In the genomic region with DNA sequence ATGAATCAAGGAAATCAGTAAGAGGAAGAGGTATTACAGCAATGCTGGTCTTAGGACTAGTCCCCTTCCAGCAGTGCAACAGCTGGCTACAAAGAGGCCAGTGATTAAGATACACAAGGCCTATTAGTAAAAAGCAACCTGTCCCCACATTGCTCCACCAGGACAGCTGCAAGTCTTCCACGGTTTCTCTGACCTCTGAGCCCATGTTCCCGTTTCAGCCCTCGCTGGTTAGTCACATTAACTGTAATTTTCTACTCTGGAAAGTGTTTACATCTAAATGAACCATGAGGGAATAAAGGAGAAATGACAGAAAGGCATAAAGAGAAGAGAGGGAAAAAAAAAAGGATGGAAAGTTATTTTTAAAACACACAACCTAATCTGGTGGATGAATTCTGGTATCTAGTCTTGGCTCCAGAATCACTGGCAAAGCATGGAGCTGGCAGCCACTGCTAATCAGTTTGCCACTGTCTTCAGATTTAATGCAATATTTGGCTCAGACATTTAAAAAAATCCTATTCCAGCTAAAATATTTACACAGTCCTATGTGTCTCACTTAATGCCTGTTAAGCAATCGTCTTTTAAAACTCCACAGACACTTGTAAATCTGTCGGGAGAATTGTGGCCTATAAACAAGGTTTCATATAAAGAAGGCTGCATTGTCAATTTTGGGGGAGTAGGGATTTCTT, we compare ENCODE assay signal across 14 cellular contexts.
DNase-seq lines count a peak whose midpoint lies in the region; ATAC-seq, FAIRE-seq and TF ChIP-seq lines count a peak whose summit lies in the region.
"Had no signal": no experiment of that assay in that cellular context is flagged by ENCODE, and none has a peak within 500 bp of the region (broad histone marks: within the 10 kb centered on the region; RNA-seq: fewer than 3 reads in every experiment).

No MANE protein-coding gene starts in this region.

- no peaks in the 10 kb centered on the region for H3K27me3 ChIP-seq in heart right ventricle
- H3K27me3 ChIP-seq in pancreas: no peaks in the 10 kb centered on the region

- H3K4me3 ChIP-seq in heart right ventricle: no peak overlapping the region
- no peak overlapping the region for H3K4me3 ChIP-seq in pancreas
- H3K4me3 ChIP-seq: PC-9 had no signal

- no peaks in the 10 kb centered on the region for H3K4me1 Mint-ChIP-seq in endothelial cell (ENCODE audit: unreplicated experiment)
- H3K4me1 Mint-ChIP-seq: activated naive CD4-positive, alpha-beta T cell treated with anti-CD3 and anti-CD28 coated beads, Interleukin-2, amount 50 U/mL, for 24 hours had no signal

- ATAC-seq in heart right ventricle (peak; percentile 47 to 95 (median 83)), pancreas (peak; percentile 71 to 85 (median 84))

- DNase-seq in AG08396 (ENCODE audit: low spot score) (peak; percentile 22), SK-MEL-5 (ENCODE audit: low read depth, low spot score) (peak; percentile 66), heart right ventricle (peak in 1 of 2 donors; percentile 7), pancreas (peak in 4 of 6 donors; percentile 36 to 56 (median 44)), endothelial cell (ENCODE audit: low spot score) (no peak), NCI-H146 treated with DMSO at 0.1 percent for 48 hours (lab: John Stamatoyannopoulos, UW; ENCODE audit: unreplicated experiment) (no peak), NCI-H1436 treated with DMSO at 0.1 percent for 48 hours (lab: John Stamatoyannopoulos, UW) (no peak), NCI-H1417 (lab: John Stamatoyannopoulos, UW) (no peak)
- DNase-seq: AML-193, NCI-H2081 treated with DMSO at 0.1 percent for 48 hours, PC-9 had no signal

- H3K4me1 ChIP-seq in heart right ventricle: peaks cover 0 to 9% (median 0%) of the 10 kb centered on the region in 9 donors
- peaks cover 4 to 18% (median 7%) of the 10 kb centered on the region in 3 donors for H3K4me1 ChIP-seq in pancreas

- H3K9me3 ChIP-seq in heart right ventricle (no peaks in the 10 kb centered on the region), pancreas (no peaks in the 10 kb centered on the region)

- in situ Hi-C loops in SK-MEL-5 (cut with HindIII; ENCODE audit: low pct_unique_long_range_greater_than_20kb, low sequenced_read_pairs): no loop called here

- H3K9me3 Mint-ChIP-seq in endothelial cell (ENCODE audit: unreplicated experiment): no peaks in the 10 kb centered on the region
- H3K9me3 Mint-ChIP-seq: activated naive CD4-positive, alpha-beta T cell treated with anti-CD3 and anti-CD28 coated beads, Interleukin-2, amount 50 U/mL, for 24 hours; dendritic cell treated with granulocyte-macrophage colony-stimulating factor and Interleukin-4, amounts not matched to agents 40 ng/mL and 50 ng/mL, for 4 days; type B pancreatic cell had no signal

- no peaks in the 10 kb centered on the region for H3K36me3 Mint-ChIP-seq in endothelial cell (ENCODE audit: low read depth, unreplicated experiment)
- H3K36me3 Mint-ChIP-seq: activated naive CD4-positive, alpha-beta T cell treated with anti-CD3 and anti-CD28 coated beads, Interleukin-2, amount 50 U/mL, for 24 hours had no signal

- peak; percentile 9 for FAIRE-seq in pancreas (lab: Jason Lieb, UNC)

- H3K27ac ChIP-seq in heart right ventricle (peak overlapping the region in 9 of 10 donors; percentile 19 to 80 (median 47)), pancreas (peak overlapping the region in 2 of 4 donors; percentile 10 to 15)
- H3K27ac ChIP-seq: PC-9 had no signal

- no peak overlapping the region for H3K4me3 Mint-ChIP-seq in endothelial cell (ENCODE audit: unreplicated experiment)
- H3K4me3 Mint-ChIP-seq: activated naive CD4-positive, alpha-beta T cell treated with anti-CD3 and anti-CD28 coated beads, Interleukin-2, amount 50 U/mL, for 24 hours; dendritic cell treated with granulocyte-macrophage colony-stimulating factor and Interleukin-4, amounts not matched to agents 40 ng/mL and 50 ng/mL, for 4 days; type B pancreatic cell had no signal

- no peaks in the 10 kb centered on the region for H3K27me3 Mint-ChIP-seq in endothelial cell (ENCODE audit: unreplicated experiment)
- H3K27me3 Mint-ChIP-seq: activated naive CD4-positive, alpha-beta T cell treated with anti-CD3 and anti-CD28 coated beads, Interleukin-2, amount 50 U/mL, for 24 hours; dendritic cell treated with granulocyte-macrophage colony-stimulating factor and Interleukin-4, amounts not matched to agents 40 ng/mL and 50 ng/mL, for 4 days; type B pancreatic cell had no signal

- intact Hi-C loops in heart right ventricle (cut with DNase I): no loop called here
- intact Hi-C loops in pancreas (cut with DNase I): no loop called here

- 66 to 78% methylated on average over 5 of the region's 5 CpGs for WGBS in heart right ventricle, 2 donors
- WGBS in pancreas, 2 donors: 35 to 37% methylated on average over 5 of the region's 5 CpGs

- TF ChIP-seq CTCF in heart right ventricle (IDR thresholded peaks at IDR 0.05): no peak
- TF ChIP-seq CTCF in pancreas (IDR thresholded peaks at IDR 0.05): no peak
- no peak for TF ChIP-seq CTCF in endothelial cell (IDR thresholded peaks at IDR 0.05; ENCODE audit: unreplicated experiment)

- no peaks in the 10 kb centered on the region for H3K36me3 ChIP-seq in heart right ventricle
- H3K36me3 ChIP-seq in pancreas: no peaks in the 10 kb centered on the region

- H3K27ac Mint-ChIP-seq in endothelial cell (ENCODE audit: unreplicated experiment): no peak overlapping the region
- H3K27ac Mint-ChIP-seq: activated naive CD4-positive, alpha-beta T cell treated with anti-CD3 and anti-CD28 coated beads, Interleukin-2, amount 50 U/mL, for 24 hours; dendritic cell treated with granulocyte-macrophage colony-stimulating factor and Interleukin-4, amounts not matched to agents 40 ng/mL and 50 ng/mL, for 4 days; type B pancreatic cell had no signal

Comparison
In these comparisons a context has a peak if more than half of its experiments do, and no peak if none do; other contexts are left out.
1. DNase-seq: peak in AG08396 (single experiment), SK-MEL-5 (single experiment) and pancreas (4 of 6); none in endothelial cell (single experiment), NCI-H146 treated with DMSO at 0.1 percent for 48 hours (single experiment), NCI-H1436 treated with DMSO at 0.1 percent for 48 hours (single experiment) and NCI-H1417 (0 of 3).